In genomic region chr9:135310134-135310533, GRCh38 we compare ENCODE assay signal across 13 cellular contexts.
A peak's percentile ranks its signal among the peaks of the same experiment; 100 is the strongest.
DNase-seq lines count a peak whose midpoint lies in the region; ATAC-seq and TF ChIP-seq lines count a peak whose summit lies in the region.
"Had no signal": no experiment of that assay in that cellular context is flagged by ENCODE, and none has a peak within 500 bp of the region (broad histone marks: within the 10 kb centered on the region; RNA-seq: fewer than 3 reads in every experiment).

No MANE protein-coding gene starts in this region.

- H3K9me3 ChIP-seq in BE2C (no peaks in the 10 kb centered on the region), endodermal cell (ENCODE audit: control insufficient read depth, low read length) (peaks cover 25% of the 10 kb centered on the region)

- DNase-seq in BE2C, result peak; percentile 75
- no peak for DNase-seq in GM23338 (ENCODE audit: low spot score)
- DNase-seq in endodermal cell, result peak; percentile 27
- peak; percentile 74 for DNase-seq in osteocyte (ENCODE audit: extremely low spot score, unreplicated experiment)
- no peak for DNase-seq in NCI-H128 (lab: John Stamatoyannopoulos, UW; ENCODE audit: unreplicated experiment)
- no peak for DNase-seq in NCI-H524 treated with DMSO at 0.1 percent for 48 hours (lab: John Stamatoyannopoulos, UW)
- DNase-seq: ACHN; Caco-2; CD4-positive, alpha-beta T cell; GM23248; H9 had no signal

- H3K9me2 ChIP-seq in GM23338 (ENCODE audit: insufficient read depth), result no peaks in the 10 kb centered on the region

- no peaks in the 10 kb centered on the region for H3K4me1 ChIP-seq in BE2C
- H3K4me1 ChIP-seq in GM23338 (ENCODE audit: insufficient read depth), result no peaks in the 10 kb centered on the region
- H3K4me1 ChIP-seq in endodermal cell (ENCODE audit: control insufficient read depth, insufficient read depth, low read length), result no peaks in the 10 kb centered on the region
- H3K4me1 ChIP-seq: Caco-2 had no signal

- 89 to 93% methylated on average over 8 of the region's 8 CpGs for WGBS in endodermal cell (ENCODE audit: insufficient coverage in 1 of 2, insufficient read length in 1 of 2), 2 experiments

- H3K36me3 ChIP-seq in BE2C (no peaks in the 10 kb centered on the region), GM23338 (ENCODE audit: insufficient read depth) (peaks cover 10% of the 10 kb centered on the region; the same call in 1 of the 2 replicates), endodermal cell (ENCODE audit: control insufficient read depth, insufficient read depth, low read length) (no peaks in the 10 kb centered on the region)

- H3K4me3 Mint-ChIP-seq in GM23338, result no peak overlapping the region
- no peak overlapping the region for H3K4me3 Mint-ChIP-seq in endodermal cell
- H3K4me3 Mint-ChIP-seq in osteocyte (ENCODE audit: unreplicated experiment), result no peak overlapping the region
- H3K4me3 Mint-ChIP-seq: CD4-positive, alpha-beta T cell; H9 had no signal

- H3F3A ChIP-seq in GM23338 (replicated peaks; ENCODE audit: low read depth), result no peaks in the 10 kb centered on the region

- H2AFZ ChIP-seq in GM23338, result peak overlapping the region; percentile 70; the same call in 1 of the 2 replicates
- H2AFZ ChIP-seq: GM23248 had no signal

- H3K9ac ChIP-seq in endodermal cell (ENCODE audit: extremely low read depth, low read length, poor library complexity, severe bottlenecking), result no peak overlapping the region
- H3K9ac ChIP-seq: GM23248 had no signal

- H3K27me3 ChIP-seq in BE2C (no peaks in the 10 kb centered on the region), GM23338 (ENCODE audit: insufficient read depth) (no peaks in the 10 kb centered on the region), endodermal cell (ENCODE audit: control insufficient read depth, insufficient read depth, low read length, poor library complexity, severe bottlenecking) (no peaks in the 10 kb centered on the region)

- peak overlapping the region; percentile 24; the same call in 1 of the 2 replicates for H3K4me3 ChIP-seq in BE2C (ENCODE audit: low read depth, low read length)
- H3K4me3 ChIP-seq in GM23338, result no peak overlapping the region
- H3K4me3 ChIP-seq in endodermal cell (ENCODE audit: low read length), result no peak overlapping the region
- H3K4me3 ChIP-seq: GM23248 had no signal

- H3K4me2 ChIP-seq in GM23338, result no peak overlapping the region

- no peaks in the 10 kb centered on the region for H3K79me2 ChIP-seq in GM23338 (replicated peaks; ENCODE audit: insufficient read depth)

- ATAC-seq in GM23338 (no peak), HG02870 (IDR thresholded peaks at IDR 0.05; ENCODE audit: unreplicated experiment) (no peak)

- TF ChIP-seq CTCF in BE2C (IDR thresholded peaks at IDR 0.05; ENCODE audit: low read depth, low read length) (no peak), GM23338 (conservative IDR thresholded peaks at IDR 0.05; ENCODE audit: low read depth in 2 of 2) (no peak), endodermal cell (conservative IDR thresholded peaks at IDR 0.05) (no peak), osteocyte (IDR thresholded peaks at IDR 0.05) (no peak)

- H4K20me1 ChIP-seq in GM23338 (replicated peaks; ENCODE audit: insufficient read depth), result no peaks in the 10 kb centered on the region

- peaks cover 10% of the 10 kb centered on the region for H3K27me3 Mint-ChIP-seq in GM23338 (ENCODE audit: insufficient read depth, low read depth, poor library complexity)
- H3K27me3 Mint-ChIP-seq in endodermal cell (ENCODE audit: insufficient read depth), result no peaks in the 10 kb centered on the region
- H3K27me3 Mint-ChIP-seq in osteocyte (ENCODE audit: unreplicated experiment), result no peaks in the 10 kb centered on the region

- H3K36me3 Mint-ChIP-seq in GM23338 (ENCODE audit: low read depth) (peaks cover 13% of the 10 kb centered on the region), endodermal cell (ENCODE audit: low read depth) (peaks cover 4% of the 10 kb centered on the region), osteocyte (ENCODE audit: unreplicated experiment) (no peaks in the 10 kb centered on the region)

- H3K27ac Mint-ChIP-seq in GM23338 (no peak overlapping the region), endodermal cell (no peak overlapping the region), osteocyte (ENCODE audit: unreplicated experiment) (no peak overlapping the region)
- H3K27ac Mint-ChIP-seq: CD4-positive, alpha-beta T cell; H9 had no signal

- H3K27ac ChIP-seq in GM23338 (ENCODE audit: low read depth) (no peak overlapping the region), endodermal cell (ENCODE audit: low read depth, low read length) (no peak overlapping the region)
- H3K27ac ChIP-seq: C4-2B, GM23248 had no signal

- H3K9me3 Mint-ChIP-seq in GM23338 (peaks cover 22% of the 10 kb centered on the region), endodermal cell (peaks cover 24% of the 10 kb centered on the region), osteocyte (ENCODE audit: unreplicated experiment) (peaks cover 24% of the 10 kb centered on the region)

- no peaks in the 10 kb centered on the region; the same call in 2 of the 3 replicates for H3K4me1 Mint-ChIP-seq in GM23338
- H3K4me1 Mint-ChIP-seq in endodermal cell, result no peaks in the 10 kb centered on the region
- no peaks in the 10 kb centered on the region for H3K4me1 Mint-ChIP-seq in osteocyte (ENCODE audit: unreplicated experiment)

TF ChIP-seq in GM23338, 12 proteins besides CTCF, POLR2A, EP300 and RAD21 (continues in another document):
- no peak for TF ChIP-seq STAT1 (IDR thresholded peaks at IDR 0.05; ENCODE audit: unreplicated experiment)
- TF ChIP-seq JUNB (IDR thresholded peaks at IDR 0.05; ENCODE audit: unreplicated experiment), result no peak
- no peak for TF ChIP-seq ZNF331 (CRISPR knock-in tag; IDR thresholded peaks at IDR 0.05; ENCODE audit: low read depth)
- TF ChIP-seq REST (IDR thresholded peaks at IDR 0.05; ENCODE audit: unreplicated experiment), result no peak
- TF ChIP-seq ZNF114 (CRISPR knock-in tag; IDR thresholded peaks at IDR 0.05), result no peak

Comparison
In these comparisons a context has a peak if more than half of its experiments do, and no peak if none do; other contexts are left out.
1. DNase-seq: peak in BE2C (single experiment), endodermal cell (single experiment) and osteocyte (single experiment); none in GM23338 (single experiment), NCI-H128 (single experiment) and NCI-H524 treated with DMSO at 0.1 percent for 48 hours (single experiment).